In the genomic region with DNA sequence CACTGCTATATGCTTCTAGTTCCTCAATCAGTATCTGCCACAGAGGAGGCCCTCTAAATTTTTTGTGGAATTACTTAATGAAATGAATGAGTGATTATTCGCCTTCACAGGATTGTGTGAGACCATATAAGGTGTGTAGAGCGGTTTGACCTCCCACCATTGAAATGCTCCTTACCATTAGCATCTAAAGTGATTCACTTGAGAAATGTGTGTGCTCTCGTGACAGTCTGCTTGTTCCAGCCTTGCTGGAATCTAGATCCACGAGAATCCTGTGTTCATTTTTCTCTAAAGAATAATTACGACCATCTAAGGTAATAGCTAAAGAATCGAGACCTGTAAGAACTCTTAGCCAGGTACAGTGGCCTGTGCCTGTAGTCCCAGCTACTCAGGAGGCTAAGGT, we compare ENCODE assay signal across 23 cellular contexts.
"Had no signal": no experiment of that assay in that cellular context is flagged by ENCODE, and none has a peak within 500 bp of the region (broad histone marks: within the 10 kb centered on the region; RNA-seq: fewer than 3 reads in every experiment).

No MANE protein-coding gene starts in this region.

- H3K4me3 Mint-ChIP-seq: activated CD8-positive, alpha-beta memory T cell treated with anti-CD3 and anti-CD28 coated beads, Interleukin-2, amount 10 ng/mL, durations not matched to agents 7 days and 5 days; activated naive CD8-positive, alpha-beta T cell treated with anti-CD3 and anti-CD28 coated beads, Interleukin-2, amount 50 U/mL, for 24 hours; activated T-cell treated with anti-CD3 and anti-CD28 coated beads, Interleukin-2, amount 50 U/mL, for 24 hours; activated T-helper 1 cell treated with anti-CD3 and anti-CD28 coated beads, Interleukin-12 subunit alpha, Interleukin-12 subunit beta, Interleukin-2, Interleukin-4 antibody, amounts not matched to agents 30 ng/mL and 10 ng/mL and 1 ng/mL, durations not matched to agents 14 hours and 24 hours and 36 hours; T-helper 1 cell treated with Interleukin-12 subunit alpha and Interleukin-12 subunit beta and Interleukin-4 antibody, amounts not matched to agents 30 μg/mL and 1 μg/mL, for 36 hours had no signal

- H3K9me3 Mint-ChIP-seq: activated naive CD4-positive, alpha-beta T cell treated with anti-CD3 and anti-CD28 coated beads, Interleukin-2, amount 50 U/mL, for 72 hours; activated naive CD8-positive, alpha-beta T cell treated with anti-CD3 and anti-CD28 coated beads, Interleukin-2, amount 50 U/mL, for 24 hours; activated T-cell treated with anti-CD3 and anti-CD28 coated beads, Interleukin-2, amount 50 U/mL, for 24 hours; activated T-helper 1 cell treated with anti-CD3 and anti-CD28 coated beads, Interleukin-12 subunit alpha, Interleukin-12 subunit beta, Interleukin-2, Interleukin-4 antibody, amounts not matched to agents 30 ng/mL and 10 ng/mL and 1 ng/mL, durations not matched to agents 14 hours and 24 hours and 36 hours; T-helper 1 cell treated with Interleukin-12 subunit alpha and Interleukin-12 subunit beta and Interleukin-4 antibody, amounts not matched to agents 30 μg/mL and 1 μg/mL, for 36 hours had no signal

- ATAC-seq: activated CD8-positive, alpha-beta memory T cell treated with anti-CD3 and anti-CD28 coated beads, Interleukin-2, amount 10 ng/mL, durations not matched to agents 7 days and 5 days; activated naive CD4-positive, alpha-beta T cell treated with anti-CD3 and anti-CD28 coated beads, Interleukin-2, amount 50 U/mL, for 72 hours; activated naive CD8-positive, alpha-beta T cell treated with anti-CD3 and anti-CD28 coated beads, Interleukin-2, amount 50 U/mL, for 24 hours had no signal

- H3K27ac ChIP-seq: brain microvascular endothelial cell, cardiac muscle cell had no signal

- H3K36me3 Mint-ChIP-seq: activated naive CD4-positive, alpha-beta T cell treated with anti-CD3 and anti-CD28 coated beads, Interleukin-2, amount 50 U/mL, for 72 hours had no signal

- DNase-seq: activated CD4-positive, alpha-beta T cell treated with anti-CD3 and anti-CD28 coated beads for 48 hours; activated CD4-positive, alpha-beta T cell treated with anti-CD3 and anti-CD28 coated beads, Interleukin-2, amount 50 U/mL, for 48 hours; activated CD4-positive, CD25-positive, alpha-beta regulatory T cell treated with anti-CD3 and anti-CD28 coated beads, Interleukin-2, amount 50 U/mL, for 72 hours; activated CD8-positive, alpha-beta memory T cell treated with anti-CD3 and anti-CD28 coated beads, Interleukin-2, amount 10 ng/mL, durations not matched to agents 7 days and 5 days; activated effector memory CD4-positive, alpha-beta T cell treated with anti-CD3 and anti-CD28 coated beads, Interleukin-2, amount 50 U/mL, for 16 hours; activated naive CD4-positive, alpha-beta T cell treated with Interleukin-2 at 50 U/mL for 16 hours; activated naive CD8-positive, alpha-beta T cell treated with anti-CD3 and anti-CD28 coated beads, Interleukin-2, amount 50 U/mL, for 24 hours; activated T-cell treated with anti-CD3 and anti-CD28 coated beads, Interleukin-2, amount 50 U/mL, for 24 hours; amygdala; brain microvascular endothelial cell; Kasumi-1; KBM-7; NCI-H1105 treated with DMSO at 0.1 percent for 48 hours; NCI-H1436 treated with DMSO at 0.1 percent for 48 hours; NCI-H187; NCI-H2081 treated with DMSO at 0.1 percent for 48 hours; NCI-H446; NCI-H524; SHP77 treated with DMSO at 0.1 percent for 48 hours had no signal

- H3K4me3 ChIP-seq: cardiac muscle cell had no signal

- H3K27ac Mint-ChIP-seq: activated CD8-positive, alpha-beta memory T cell treated with anti-CD3 and anti-CD28 coated beads, Interleukin-2, amount 10 ng/mL, durations not matched to agents 7 days and 5 days; activated naive CD4-positive, alpha-beta T cell treated with anti-CD3 and anti-CD28 coated beads, Interleukin-2, amount 50 U/mL, for 72 hours; activated naive CD8-positive, alpha-beta T cell treated with anti-CD3 and anti-CD28 coated beads, Interleukin-2, amount 50 U/mL, for 24 hours; activated T-cell treated with anti-CD3 and anti-CD28 coated beads, Interleukin-2, amount 50 U/mL, for 24 hours; activated T-helper 1 cell treated with anti-CD3 and anti-CD28 coated beads, Interleukin-12 subunit alpha, Interleukin-12 subunit beta, Interleukin-2, Interleukin-4 antibody, amounts not matched to agents 30 ng/mL and 10 ng/mL and 1 ng/mL, durations not matched to agents 14 hours and 24 hours and 36 hours; T-helper 1 cell treated with Interleukin-12 subunit alpha and Interleukin-12 subunit beta and Interleukin-4 antibody, amounts not matched to agents 30 μg/mL and 1 μg/mL, for 36 hours had no signal

- H3K36me3 ChIP-seq: cardiac muscle cell had no signal

- H3K27me3 Mint-ChIP-seq: activated CD8-positive, alpha-beta memory T cell treated with anti-CD3 and anti-CD28 coated beads, Interleukin-2, amount 10 ng/mL, durations not matched to agents 7 days and 5 days; activated naive CD8-positive, alpha-beta T cell treated with anti-CD3 and anti-CD28 coated beads, Interleukin-2, amount 50 U/mL, for 24 hours; activated T-cell treated with anti-CD3 and anti-CD28 coated beads, Interleukin-2, amount 50 U/mL, for 24 hours had no signal

- H3K27me3 ChIP-seq: brain microvascular endothelial cell, cardiac muscle cell had no signal
